In the genomic region with DNA sequence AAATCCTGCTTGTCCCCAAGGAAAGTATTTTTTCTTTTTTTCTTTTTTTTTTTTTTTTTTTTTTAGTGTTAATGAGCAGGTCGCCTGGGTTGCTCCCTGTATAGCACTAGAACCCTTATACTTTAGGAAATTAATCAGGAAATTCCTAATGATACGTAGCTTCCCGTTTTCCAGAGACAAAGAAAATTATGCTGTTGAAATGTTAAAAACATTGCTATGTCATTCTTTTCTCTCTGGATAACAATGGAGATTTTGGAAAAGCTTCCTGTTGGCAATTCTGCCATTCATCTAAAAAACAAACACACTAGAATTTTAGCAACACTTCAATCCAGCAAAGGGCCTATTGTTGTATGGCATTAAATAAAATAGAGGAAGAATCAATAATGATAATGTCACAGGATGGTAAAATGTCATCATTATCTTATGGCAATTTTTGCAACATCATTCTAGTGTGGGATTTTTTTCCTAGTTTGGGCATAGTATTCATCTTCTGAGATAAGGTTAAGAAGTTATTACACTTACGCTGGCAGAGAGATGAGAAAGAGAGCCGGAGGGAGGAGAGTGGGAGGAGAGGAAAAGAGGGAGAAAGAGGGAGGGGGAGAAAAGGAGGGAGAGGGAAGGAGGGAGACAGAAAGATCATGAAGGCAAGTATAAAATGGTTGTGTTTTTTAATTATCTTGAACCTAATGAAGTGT, we compare ENCODE assay signal across 22 cellular contexts.
"Had no signal": no experiment of that assay in that cellular context is flagged by ENCODE, and none has a peak within 500 bp of the region (broad histone marks: within the 10 kb centered on the region; RNA-seq: fewer than 3 reads in every experiment).

No MANE protein-coding gene starts in this region.

- H3K4me1 ChIP-seq: body of pancreas, gastrocnemius medialis, parathyroid adenoma, right lobe of liver, testis had no signal

- ATAC-seq: activated CD4-positive, alpha-beta T cell treated with anti-CD3 and anti-CD28 coated beads for 36 hours; activated T-cell treated with anti-CD3 and anti-CD28 coated beads, Interleukin-2, amount 50 U/mL, for 4 hours; body of pancreas; gastrocnemius medialis; heart left ventricle; left cardiac atrium; natural killer cell; stimulated activated naive B cell treated with anti-CD40 and anti-IgM and Interleukin-4, amounts not matched to agents 10 μg/mL and 1 μg/mL and 100 μg/mL, for 72 hours had no signal

- H3K4me3 ChIP-seq: body of pancreas, cardiac muscle cell, gastrocnemius medialis, heart left ventricle, right lobe of liver, testis had no signal

- H3K79me2 ChIP-seq: parathyroid adenoma had no signal

- H3K27ac ChIP-seq: body of pancreas, cardiac muscle cell, gastrocnemius medialis, heart left ventricle, parathyroid adenoma, right lobe of liver, testis had no signal

- H2AFZ ChIP-seq: parathyroid adenoma had no signal

- H3K9me3 ChIP-seq: body of pancreas, gastrocnemius medialis, heart left ventricle, right lobe of liver, testis had no signal

- H3K9ac ChIP-seq: parathyroid adenoma had no signal

- H3K27me3 ChIP-seq: body of pancreas, cardiac muscle cell, gastrocnemius medialis, heart left ventricle, right lobe of liver, testis had no signal

- DNase-seq: activated B cell treated with CpG ODN at 0.5 μM for 24 hours; activated CD4-positive, alpha-beta T cell treated with anti-CD3 and anti-CD28 coated beads for 36 hours; activated CD4-positive, alpha-beta T cell treated with anti-CD3 and anti-CD28 coated beads, Interleukin-2, amount 50 U/mL, for 48 hours; activated CD8-positive, alpha-beta memory T cell treated with anti-CD3 and anti-CD28 coated beads, Interleukin-2, amount 50 U/mL, for 48 hours; activated naive CD4-positive, alpha-beta T cell treated with Interleukin-2 at 50 U/mL for 16 hours; activated T-cell treated with anti-CD3 and anti-CD28 coated beads, Interleukin-2, amount 50 U/mL, for 4 hours; body of pancreas; cortex of kidney; effector CD4-positive, alpha-beta T cell; gastrocnemius medialis; heart left ventricle; islet precursor cell; left cardiac atrium; midbrain; natural killer cell; right lobe of liver; small intestine; stimulated activated CD4-positive, alpha-beta T cell treated with anti-CD3 and anti-CD28 coated beads, Interleukin-15, amount 100 ng/mL, for 24 hours; stimulated activated naive B cell treated with anti-CD40 and anti-IgM and Interleukin-4, amounts not matched to agents 10 μg/mL and 1 μg/mL and 100 μg/mL, for 72 hours; testis had no signal

- H3K36me3 ChIP-seq: cardiac muscle cell, gastrocnemius medialis, heart left ventricle, right lobe of liver had no signal
